8 cellular contexts compared by ENCODE assay signal in genomic region chrX:154486396-154487207, GRCh38. TPM values are rescaled to one million over a fixed set of nuclear protein-coding genes. Genes with fewer than 3 reads are reported as not detected.
DNase-seq lines count a peak whose midpoint lies in the region; ATAC-seq, FAIRE-seq and TF ChIP-seq lines count a peak whose summit lies in the region.

Gene UBL4A, minus strand, starts transcription at chrX:154486615. Its CDS starts 31 bp downstream, at chrX:154486584.

- H3K36me3 Mint-ChIP-seq in activated naive CD4-positive, alpha-beta T cell treated with anti-CD3 and anti-CD28 coated beads, Interleukin-2, amount 10 ng/mL, durations not matched to agents 7 days and 5 days = peaks cover 15% of the 10 kb centered on the region

- H3K4me1 Mint-ChIP-seq in activated naive CD4-positive, alpha-beta T cell treated with anti-CD3 and anti-CD28 coated beads, Interleukin-2, amount 10 ng/mL, durations not matched to agents 7 days and 5 days = peaks cover 40% of the 10 kb centered on the region

- H3K27ac Mint-ChIP-seq in activated naive CD4-positive, alpha-beta T cell treated with anti-CD3 and anti-CD28 coated beads, Interleukin-2, amount 10 ng/mL, durations not matched to agents 7 days and 5 days = peak within 1 kb of the TSS; percentile 85

- FAIRE-seq in urothelium cell line (lab: Jason Lieb, UNC) = no peak

- ATAC-seq in HG03442 (IDR thresholded peaks at IDR 0.05; ENCODE audit: unreplicated experiment) = peak; percentile 28

- no peaks in the 10 kb centered on the region for H3K9me3 Mint-ChIP-seq in activated naive CD4-positive, alpha-beta T cell treated with anti-CD3 and anti-CD28 coated beads, Interleukin-2, amount 10 ng/mL, durations not matched to agents 7 days and 5 days

- no peak for TF ChIP-seq CTCF in RWPE1 (conservative IDR thresholded peaks at IDR 0.05; ENCODE audit: low read depth)

- POLR2A ChIA-PET in RWPE1 (lab: Yijun Ruan, JAX; ENCODE audit: low non-redundant PET) = interaction anchor here (1.0 kb wide), 1 partner anchor 40 kb away, joined by 3 read pairs; no protein-coding TSS in a partner anchor

- peak within 1 kb of the TSS; percentile 84 for H3K27ac ChIP-seq in RWPE1

- peak; percentile 58 for DNase-seq in Daoy (ENCODE audit: low read depth)
- no peak for DNase-seq in RWPE1 (ENCODE audit: low spot score)
- DNase-seq in activated naive CD4-positive, alpha-beta T cell treated with anti-CD3 and anti-CD28 coated beads, Interleukin-2, amount 10 ng/mL, durations not matched to agents 7 days and 5 days = peak; percentile 68
- no peak for DNase-seq in glomerular endothelial cell (ENCODE audit: extremely low read depth, low read depth, low spot score)
- DNase-seq in occipital lobe (lab: John Stamatoyannopoulos, UW) = no peak
- DNase-seq in urothelium cell line (ENCODE audit: low spot score) = peak; percentile 80
- no peak for DNase-seq in foreskin melanocyte

- CTCF ChIA-PET in RWPE1 (lab: Yijun Ruan, JAX) = interaction anchor here (1.4 kb wide), 1 partner anchor 40 kb away, joined by 3 read pairs; no protein-coding TSS in a partner anchor
- CTCF ChIA-PET in activated naive CD4-positive, alpha-beta T cell treated with anti-CD3 and anti-CD28 coated beads, Interleukin-2, amount 10 ng/mL, durations not matched to agents 7 days and 5 days (lab: Charles Lee) = interaction anchor here (0.7 to 1.4 kb wide), 3 partner anchors 27 to 114 kb away, joined by 3 read pairs; no protein-coding TSS in a partner anchor

- H3K4me3 Mint-ChIP-seq in activated naive CD4-positive, alpha-beta T cell treated with anti-CD3 and anti-CD28 coated beads, Interleukin-2, amount 10 ng/mL, durations not matched to agents 7 days and 5 days = peak within 1 kb of the TSS; percentile 76

- no peaks in the 10 kb centered on the region for H3K27me3 Mint-ChIP-seq in activated naive CD4-positive, alpha-beta T cell treated with anti-CD3 and anti-CD28 coated beads, Interleukin-2, amount 10 ng/mL, durations not matched to agents 7 days and 5 days

RNA-seq across cellular contexts. Expression of gene UBL4A, which starts in this region (rescaled TPM):
- total RNA-seq in Daoy (2014; rRNA removed; shearing (Covaris generic)) = 36.6 and 54.3 TPM in 2 replicates
- total RNA-seq in glomerular endothelial cell (41.1 TPM in 2 replicates), occipital lobe (33.7 TPM)

Comparison
In these comparisons a context has a peak if more than half of its experiments do, and no peak if none do; other contexts are left out.
1. DNase-seq: peak in Daoy (single experiment), activated naive CD4-positive, alpha-beta T cell treated with anti-CD3 and anti-CD28 coated beads, Interleukin-2, amount 10 ng/mL, durations not matched to agents 7 days and 5 days (single experiment) and urothelium cell line (single experiment); none in RWPE1 (single experiment), glomerular endothelial cell (single experiment), occipital lobe (single experiment) and foreskin melanocyte (single experiment).